ENCODE assay signal across 1 cellular context in genomic region chr10:131742371-131743000, GRCh38.
TF ChIP-seq lines count a peak whose summit lies in the region.

No MANE protein-coding gene starts in this region.

TF ChIP-seq in H1, 55 proteins besides CTCF, POLR2A, EP300 and RAD21 (continued from another document):
- TF ChIP-seq, protein P1, sequence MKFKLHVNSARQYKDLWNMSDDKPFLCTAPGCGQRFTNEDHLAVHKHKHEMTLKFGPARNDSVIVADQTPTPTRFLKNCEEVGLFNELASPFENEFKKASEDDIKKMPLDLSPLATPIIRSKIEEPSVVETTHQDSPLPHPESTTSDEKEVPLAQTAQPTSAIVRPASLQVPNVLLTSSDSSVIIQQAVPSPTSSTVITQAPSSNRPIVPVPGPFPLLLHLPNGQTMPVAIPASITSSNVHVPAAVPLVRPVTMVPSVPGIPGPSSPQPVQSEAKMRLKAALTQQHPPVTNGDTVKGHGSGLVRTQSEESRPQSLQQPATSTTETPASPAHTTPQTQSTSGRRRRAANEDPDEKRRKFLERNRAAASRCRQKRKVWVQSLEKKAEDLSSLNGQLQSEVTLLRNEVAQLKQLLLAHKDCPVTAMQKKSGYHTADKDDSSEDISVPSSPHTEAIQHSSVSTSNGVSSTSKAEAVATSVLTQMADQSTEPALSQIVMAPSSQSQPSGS (IDR thresholded peaks at IDR 0.05; ENCODE audit: low read length): no peak
- TF ChIP-seq CHD1 (IDR thresholded peaks at IDR 0.05; ENCODE audit: low read depth, low read length) (no peak), USF2 (IDR thresholded peaks at IDR 0.05; ENCODE audit: low read length) (no peak), YY1 (IDR thresholded peaks at IDR 0.05; ENCODE audit: low read depth, low read length) (no peak), HDAC6 (IDR thresholded peaks at IDR 0.05; ENCODE audit: low read depth, low read length) (no peak), SUZ12 (IDR thresholded peaks at IDR 0.05; ENCODE audit: low read length) (no peak), KDM4A (IDR thresholded peaks at IDR 0.05; ENCODE audit: low read depth, low read length, severe bottlenecking) (no peak), PHF8 (conservative IDR thresholded peaks at IDR 0.05; ENCODE audit: low read depth, low read length) (no peak), GTF2F1 (IDR thresholded peaks at IDR 0.05; ENCODE audit: borderline replicate concordance, low read depth, low read length) (no peak), CHD2 (IDR thresholded peaks at IDR 0.05; ENCODE audit: low read length) (no peak), NRF1 (IDR thresholded peaks at IDR 0.05; ENCODE audit: low read depth, low read length) (no peak), CBX8 (IDR thresholded peaks at IDR 0.05; ENCODE audit: borderline replicate concordance, low read depth, low read length) (no peak)
- TF ChIP-seq, protein P2, sequence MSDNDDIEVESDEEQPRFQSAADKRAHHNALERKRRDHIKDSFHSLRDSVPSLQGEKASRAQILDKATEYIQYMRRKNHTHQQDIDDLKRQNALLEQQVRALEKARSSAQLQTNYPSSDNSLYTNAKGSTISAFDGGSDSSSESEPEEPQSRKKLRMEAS (IDR thresholded peaks at IDR 0.05): no peak
- TF ChIP-seq, protein P3, sequence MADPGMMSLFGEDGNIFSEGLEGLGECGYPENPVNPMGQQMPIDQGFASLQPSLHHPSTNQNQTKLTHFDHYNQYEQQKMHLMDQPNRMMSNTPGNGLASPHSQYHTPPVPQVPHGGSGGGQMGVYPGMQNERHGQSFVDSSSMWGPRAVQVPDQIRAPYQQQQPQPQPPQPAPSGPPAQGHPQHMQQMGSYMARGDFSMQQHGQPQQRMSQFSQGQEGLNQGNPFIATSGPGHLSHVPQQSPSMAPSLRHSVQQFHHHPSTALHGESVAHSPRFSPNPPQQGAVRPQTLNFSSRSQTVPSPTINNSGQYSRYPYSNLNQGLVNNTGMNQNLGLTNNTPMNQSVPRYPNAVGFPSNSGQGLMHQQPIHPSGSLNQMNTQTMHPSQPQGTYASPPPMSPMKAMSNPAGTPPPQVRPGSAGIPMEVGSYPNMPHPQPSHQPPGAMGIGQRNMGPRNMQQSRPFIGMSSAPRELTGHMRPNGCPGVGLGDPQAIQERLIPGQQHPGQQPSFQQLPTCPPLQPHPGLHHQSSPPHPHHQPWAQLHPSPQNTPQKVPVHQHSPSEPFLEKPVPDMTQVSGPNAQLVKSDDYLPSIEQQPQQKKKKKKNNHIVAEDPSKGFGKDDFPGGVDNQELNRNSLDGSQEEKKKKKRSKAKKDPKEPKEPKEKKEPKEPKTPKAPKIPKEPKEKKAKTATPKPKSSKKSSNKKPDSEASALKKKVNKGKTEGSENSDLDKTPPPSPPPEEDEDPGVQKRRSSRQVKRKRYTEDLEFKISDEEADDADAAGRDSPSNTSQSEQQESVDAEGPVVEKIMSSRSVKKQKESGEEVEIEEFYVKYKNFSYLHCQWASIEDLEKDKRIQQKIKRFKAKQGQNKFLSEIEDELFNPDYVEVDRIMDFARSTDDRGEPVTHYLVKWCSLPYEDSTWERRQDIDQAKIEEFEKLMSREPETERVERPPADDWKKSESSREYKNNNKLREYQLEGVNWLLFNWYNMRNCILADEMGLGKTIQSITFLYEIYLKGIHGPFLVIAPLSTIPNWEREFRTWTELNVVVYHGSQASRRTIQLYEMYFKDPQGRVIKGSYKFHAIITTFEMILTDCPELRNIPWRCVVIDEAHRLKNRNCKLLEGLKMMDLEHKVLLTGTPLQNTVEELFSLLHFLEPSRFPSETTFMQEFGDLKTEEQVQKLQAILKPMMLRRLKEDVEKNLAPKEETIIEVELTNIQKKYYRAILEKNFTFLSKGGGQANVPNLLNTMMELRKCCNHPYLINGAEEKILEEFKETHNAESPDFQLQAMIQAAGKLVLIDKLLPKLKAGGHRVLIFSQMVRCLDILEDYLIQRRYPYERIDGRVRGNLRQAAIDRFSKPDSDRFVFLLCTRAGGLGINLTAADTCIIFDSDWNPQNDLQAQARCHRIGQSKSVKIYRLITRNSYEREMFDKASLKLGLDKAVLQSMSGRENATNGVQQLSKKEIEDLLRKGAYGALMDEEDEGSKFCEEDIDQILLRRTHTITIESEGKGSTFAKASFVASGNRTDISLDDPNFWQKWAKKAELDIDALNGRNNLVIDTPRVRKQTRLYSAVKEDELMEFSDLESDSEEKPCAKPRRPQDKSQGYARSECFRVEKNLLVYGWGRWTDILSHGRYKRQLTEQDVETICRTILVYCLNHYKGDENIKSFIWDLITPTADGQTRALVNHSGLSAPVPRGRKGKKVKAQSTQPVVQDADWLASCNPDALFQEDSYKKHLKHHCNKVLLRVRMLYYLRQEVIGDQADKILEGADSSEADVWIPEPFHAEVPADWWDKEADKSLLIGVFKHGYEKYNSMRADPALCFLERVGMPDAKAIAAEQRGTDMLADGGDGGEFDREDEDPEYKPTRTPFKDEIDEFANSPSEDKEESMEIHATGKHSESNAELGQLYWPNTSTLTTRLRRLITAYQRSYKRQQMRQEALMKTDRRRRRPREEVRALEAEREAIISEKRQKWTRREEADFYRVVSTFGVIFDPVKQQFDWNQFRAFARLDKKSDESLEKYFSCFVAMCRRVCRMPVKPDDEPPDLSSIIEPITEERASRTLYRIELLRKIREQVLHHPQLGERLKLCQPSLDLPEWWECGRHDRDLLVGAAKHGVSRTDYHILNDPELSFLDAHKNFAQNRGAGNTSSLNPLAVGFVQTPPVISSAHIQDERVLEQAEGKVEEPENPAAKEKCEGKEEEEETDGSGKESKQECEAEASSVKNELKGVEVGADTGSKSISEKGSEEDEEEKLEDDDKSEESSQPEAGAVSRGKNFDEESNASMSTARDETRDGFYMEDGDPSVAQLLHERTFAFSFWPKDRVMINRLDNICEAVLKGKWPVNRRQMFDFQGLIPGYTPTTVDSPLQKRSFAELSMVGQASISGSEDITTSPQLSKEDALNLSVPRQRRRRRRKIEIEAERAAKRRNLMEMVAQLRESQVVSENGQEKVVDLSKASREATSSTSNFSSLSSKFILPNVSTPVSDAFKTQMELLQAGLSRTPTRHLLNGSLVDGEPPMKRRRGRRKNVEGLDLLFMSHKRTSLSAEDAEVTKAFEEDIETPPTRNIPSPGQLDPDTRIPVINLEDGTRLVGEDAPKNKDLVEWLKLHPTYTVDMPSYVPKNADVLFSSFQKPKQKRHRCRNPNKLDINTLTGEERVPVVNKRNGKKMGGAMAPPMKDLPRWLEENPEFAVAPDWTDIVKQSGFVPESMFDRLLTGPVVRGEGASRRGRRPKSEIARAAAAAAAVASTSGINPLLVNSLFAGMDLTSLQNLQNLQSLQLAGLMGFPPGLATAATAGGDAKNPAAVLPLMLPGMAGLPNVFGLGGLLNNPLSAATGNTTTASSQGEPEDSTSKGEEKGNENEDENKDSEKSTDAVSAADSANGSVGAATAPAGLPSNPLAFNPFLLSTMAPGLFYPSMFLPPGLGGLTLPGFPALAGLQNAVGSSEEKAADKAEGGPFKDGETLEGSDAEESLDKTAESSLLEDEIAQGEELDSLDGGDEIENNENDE (IDR thresholded peaks at IDR 0.05; ENCODE audit: insufficient replicate concordance, low read length): no peak
- TF ChIP-seq, protein P4, sequence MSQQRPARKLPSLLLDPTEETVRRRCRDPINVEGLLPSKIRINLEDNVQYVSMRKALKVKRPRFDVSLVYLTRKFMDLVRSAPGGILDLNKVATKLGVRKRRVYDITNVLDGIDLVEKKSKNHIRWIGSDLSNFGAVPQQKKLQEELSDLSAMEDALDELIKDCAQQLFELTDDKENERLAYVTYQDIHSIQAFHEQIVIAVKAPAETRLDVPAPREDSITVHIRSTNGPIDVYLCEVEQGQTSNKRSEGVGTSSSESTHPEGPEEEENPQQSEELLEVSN (IDR thresholded peaks at IDR 0.05): no peak
TF ChIP-seq in H1: peak in this region for 0.
